10 cellular contexts compared by ENCODE assay signal in the genomic region with DNA sequence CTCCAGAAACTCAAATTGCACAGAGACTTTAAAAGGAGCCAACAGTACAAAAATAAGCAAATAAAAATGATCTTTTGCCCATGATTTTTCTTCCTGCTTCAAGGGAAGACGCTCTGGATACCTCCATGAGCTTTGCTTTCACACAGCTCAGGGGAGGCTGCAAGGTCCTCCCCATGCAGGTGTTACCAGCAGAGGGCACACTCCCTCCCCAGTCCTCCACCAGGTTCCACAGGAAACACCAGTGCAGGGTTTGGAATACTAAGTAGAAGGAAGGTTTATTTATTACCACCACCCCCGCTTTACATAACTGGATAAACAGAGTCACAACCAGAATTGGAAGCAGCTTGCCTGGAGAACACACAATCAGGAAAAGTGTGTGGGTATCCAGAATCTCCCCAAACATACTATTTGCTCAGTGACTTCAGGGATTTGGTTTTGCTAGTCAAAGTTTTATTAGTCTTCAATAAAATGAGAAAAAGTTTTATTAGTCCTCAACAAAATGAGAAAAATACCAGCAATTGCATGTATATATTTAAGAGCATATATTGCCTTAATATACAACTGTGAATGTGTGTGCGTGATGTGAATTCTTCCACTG. TPM values are rescaled to one million over a fixed set of nuclear protein-coding genes. Genes with fewer than 3 reads are reported as not detected.
DNase-seq lines count a peak whose midpoint lies in the region; ATAC-seq and TF ChIP-seq lines count a peak whose summit lies in the region.
"Had no signal": no experiment of that assay in that cellular context is flagged by ENCODE, and none has a peak within 500 bp of the region (broad histone marks: within the 10 kb centered on the region; RNA-seq: fewer than 3 reads in every experiment).

No MANE protein-coding gene starts in this region.

- TF ChIP-seq CTCF in GM10248 (IDR thresholded peaks at IDR 0.05; ENCODE audit: control extremely low read depth, extremely low read depth, low read depth, missing control alignments) (peak; percentile 43), astrocyte of the spinal cord (IDR thresholded peaks at IDR 0.05; ENCODE audit: low read depth, low read length) (peak; percentile 47), lower lobe of right lung (IDR thresholded peaks at IDR 0.05) (peak; percentile 27)

- no peak overlapping the region for H3K27ac ChIP-seq in lower lobe of right lung
- H3K27ac ChIP-seq in right cardiac atrium (ENCODE audit: low read length): no peak overlapping the region
- H3K27ac ChIP-seq: dorsolateral prefrontal cortex had no signal

- in situ Hi-C loops in astrocyte of the spinal cord (cut with HindIII; ENCODE audit: low sequenced_read_pairs): no loop called here

- H3K4me1 ChIP-seq in lower lobe of right lung (no peaks in the 10 kb centered on the region), right cardiac atrium (ENCODE audit: control insufficient read depth, insufficient read depth, low read length) (no peaks in the 10 kb centered on the region)

- POLR2A ChIA-PET in GM10248 (lab: Yijun Ruan, JAX): no interaction called here

- ATAC-seq in lower lobe of right lung (no peak), GM18858 (IDR thresholded peaks at IDR 0.05; ENCODE audit: unreplicated experiment) (no peak), right cardiac atrium (no peak)

- intact Hi-C loops in lower lobe of right lung (cut with DNase I): no loop called here
- intact Hi-C loops in right cardiac atrium (cut with DNase I): no loop called here

- DNase-seq in GM10248 (ENCODE audit: extremely low spot score) (no peak), HT-29 (ENCODE audit: low spot score) (peak; percentile 47), astrocyte of the spinal cord (ENCODE audit: low read depth, low spot score) (no peak), lower lobe of right lung (no peak), OCI-M2 (lab: John Stamatoyannopoulos, UW; ENCODE audit: unreplicated experiment) (no peak), right cardiac atrium (no peak)
- DNase-seq: dorsolateral prefrontal cortex had no signal

- no peaks in the 10 kb centered on the region for H3K9me3 ChIP-seq in lower lobe of right lung
- H3K9me3 ChIP-seq in right cardiac atrium (ENCODE audit: control insufficient read depth, low read length): no peaks in the 10 kb centered on the region

- H3K27me3 ChIP-seq in lower lobe of right lung (ENCODE audit: low read depth) (no peaks in the 10 kb centered on the region), right cardiac atrium (ENCODE audit: control insufficient read depth, insufficient read depth) (no peaks in the 10 kb centered on the region)
- H3K27me3 ChIP-seq: dorsolateral prefrontal cortex had no signal

- 59% methylated on average over 3 of the region's 3 CpGs for WGBS in right cardiac atrium

- no peaks in the 10 kb centered on the region for H3K36me3 ChIP-seq in lower lobe of right lung

- H3K4me3 ChIP-seq in astrocyte of the spinal cord (ENCODE audit: low read depth, low read length) (no peak overlapping the region), lower lobe of right lung (no peak overlapping the region), right cardiac atrium (ENCODE audit: low read length) (no peak overlapping the region)
- H3K4me3 ChIP-seq: dorsolateral prefrontal cortex had no signal

- CTCF ChIA-PET in GM10248 (lab: Yijun Ruan, JAX): interaction anchor here (1.1 to 1.9 kb wide), 6 partner anchors 11 to 172 kb away, joined by 3 to 8 read pairs (median 4); no protein-coding TSS in a partner anchor

RNA-seq across cellular contexts. Expression of a gene that starts 37.3 kb away (rescaled TPM):
- 1.3 TPM in 1 of 2 replicates, not detected in the other for total RNA-seq in HT-29 (2014; rRNA removed; shearing (Covaris generic))
- total RNA-seq in lower lobe of right lung (not detected), right cardiac atrium (not detected)
- polyA plus RNA-seq in right cardiac atrium: not detected
- total RNA-seq: dorsolateral prefrontal cortex, mononuclear cell, NCI-H460 had no signal
